1 cellular context compared by ENCODE assay signal in genomic region chr15:26766262-26766661, GRCh38.
TF ChIP-seq lines count a peak whose summit lies in the region.

No MANE protein-coding gene starts in this region.

TF ChIP-seq in H1, 55 proteins besides CTCF, POLR2A, EP300 and RAD21:
- TF ChIP-seq SIN3A (conservative IDR thresholded peaks at IDR 0.05 in 1 of 2, IDR thresholded peaks at IDR 0.05 in 1 of 2; ENCODE audit: low read depth in 1 of 2, low read length in 2 of 2) (peak in 1 of 2 experiments; percentile 46; a peak in 1 of 4 replicates), RBBP5 (IDR thresholded peaks at IDR 0.05; ENCODE audit: borderline replicate concordance, low read depth, low read length) (no peak), TCF12 (IDR thresholded peaks at IDR 0.05; ENCODE audit: low read depth, low read length) (peak; percentile 74; the same call in 1 of the 2 replicates)
